In the genomic region with DNA sequence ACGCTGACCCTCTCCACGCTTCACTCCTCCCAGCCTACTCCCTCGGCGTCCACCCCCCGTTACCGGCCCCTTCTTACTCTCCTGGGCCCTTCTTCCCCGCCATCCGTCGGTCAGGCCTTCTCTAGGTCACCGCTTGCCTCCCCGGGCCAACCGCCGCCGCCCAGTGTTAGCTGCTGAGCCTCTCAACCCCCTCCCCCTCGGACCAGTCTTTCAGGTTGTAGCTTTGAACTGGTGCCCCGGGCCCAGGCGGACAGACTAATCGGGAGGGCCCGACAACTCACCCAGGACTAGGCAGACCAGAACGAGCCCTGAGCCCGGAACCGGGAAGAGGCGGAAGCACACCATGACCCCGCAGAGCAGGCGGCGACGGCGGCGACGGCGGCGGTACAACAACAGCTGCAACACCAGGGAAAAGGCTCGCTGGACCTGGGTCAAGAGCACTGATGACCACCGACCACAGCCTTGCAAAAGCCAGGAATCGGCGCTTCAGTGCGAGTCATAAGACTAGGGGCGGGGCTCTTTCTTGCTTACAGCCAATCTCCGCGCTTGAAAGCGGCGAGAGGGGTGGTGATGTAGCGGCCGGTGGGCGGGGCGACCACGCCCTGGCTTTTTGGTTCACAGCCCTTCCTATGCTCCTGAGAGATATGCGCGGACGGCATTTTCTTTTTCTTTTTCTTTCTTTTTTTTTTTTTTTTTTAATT, we compare ENCODE assay signal across 8 cellular contexts. TPM values are rescaled to one million over a fixed set of nuclear protein-coding genes. Genes with fewer than 3 reads are reported as not detected.
A peak's percentile ranks its signal among the peaks of the same experiment; 100 is the strongest.
DNase-seq lines count a peak whose midpoint lies in the region; ATAC-seq, FAIRE-seq and TF ChIP-seq lines count a peak whose summit lies in the region.

A gene (minus strand): TSS at position 472 of the 701 bp plus-strand sequence. CDS start 127 bp downstream, at position 345.

- H3K27ac ChIP-seq in parathyroid adenoma (peak within 1 kb of the TSS; percentile 87), tibial artery (peak within 1 kb of the TSS; percentile 85 to 92)

- TF ChIP-seq POLR2A in GM12892 (IDR thresholded peaks at IDR 0.05; ENCODE audit: low read depth, low read length) = no peak; the same call in 1 of the 2 replicates

- peak within 1 kb of the TSS; percentile 97 for H3K4me3 Mint-ChIP-seq in activated naive CD8-positive, alpha-beta T cell treated with anti-CD3 and anti-CD28 coated beads, Interleukin-2, amount 50 U/mL, for 24 hours

- FAIRE-seq in GM12892 (lab: Jason Lieb, UNC) = peak; percentile 75

- peaks cover 4% of the 10 kb centered on the region for H3K36me3 Mint-ChIP-seq in activated naive CD8-positive, alpha-beta T cell treated with anti-CD3 and anti-CD28 coated beads, Interleukin-2, amount 50 U/mL, for 24 hours (ENCODE audit: low read depth)

- ATAC-seq in HG02840 (IDR thresholded peaks at IDR 0.05; ENCODE audit: low FRiP score, unreplicated experiment) = peak; percentile 95
- ATAC-seq in activated naive CD8-positive, alpha-beta T cell treated with anti-CD3 and anti-CD28 coated beads, Interleukin-2, amount 50 U/mL, for 24 hours = peak; percentile 98
- peak; percentile 98 for ATAC-seq in Right ventricle myocardium superior (ENCODE audit: poor library complexity)

- H3K4me2 ChIP-seq in parathyroid adenoma (ENCODE audit: low read length) = peak within 1 kb of the TSS; percentile 73

- H3K27me3 Mint-ChIP-seq in activated naive CD8-positive, alpha-beta T cell treated with anti-CD3 and anti-CD28 coated beads, Interleukin-2, amount 50 U/mL, for 24 hours = no peaks in the 10 kb centered on the region

- peak within 1 kb of the TSS; percentile 92 for H3K27ac Mint-ChIP-seq in activated naive CD8-positive, alpha-beta T cell treated with anti-CD3 and anti-CD28 coated beads, Interleukin-2, amount 50 U/mL, for 24 hours

- H3K9me3 Mint-ChIP-seq in activated naive CD8-positive, alpha-beta T cell treated with anti-CD3 and anti-CD28 coated beads, Interleukin-2, amount 50 U/mL, for 24 hours = no peaks in the 10 kb centered on the region

- H3K9ac ChIP-seq in parathyroid adenoma = no peak within 1 kb of the TSS

- intact Hi-C loops in Right ventricle myocardium superior (cut with DNase I) = no loop called here
- intact Hi-C loops in tibial artery (cut with DNase I; ENCODE audit: low total_unique reads) = loop anchor here (5.0 to 10.0 kb wide), 2 partner anchors 214 to 677 kb away; a partner anchor contains a TSS

- H3K4me1 ChIP-seq in parathyroid adenoma = no peaks in the 10 kb centered on the region
- peaks cover 0 to 20% (median 3%) of the 10 kb centered on the region in 4 donors for H3K4me1 ChIP-seq in tibial artery

- H3K79me2 ChIP-seq in parathyroid adenoma = peaks cover 12% of the 10 kb centered on the region

- DNase-seq in GM12892 (ENCODE audit: insufficient read length) (peak; percentile 61), NCI-H1436 (lab: John Stamatoyannopoulos, UW) (peak; percentile 82), SW480 (ENCODE audit: low spot score) (peak; percentile 88), Right ventricle myocardium superior (peak; percentile 92), tibial artery (peak; percentile 89 to 94)
- DNase-seq in activated naive CD8-positive, alpha-beta T cell treated with anti-CD3 and anti-CD28 coated beads, Interleukin-2, amount 50 U/mL, for 24 hours = peak; percentile 79

- H3K4me3 ChIP-seq in parathyroid adenoma (ENCODE audit: low read depth, low read length) (peak within 1 kb of the TSS; percentile 78), tibial artery (peak within 1 kb of the TSS; percentile 63 to 73)

- H3K27me3 ChIP-seq in parathyroid adenoma (ENCODE audit: control insufficient read depth, insufficient read depth, low read length) (no peaks in the 10 kb centered on the region), tibial artery (no peaks in the 10 kb centered on the region)

- no peak for TF ChIP-seq CTCF in parathyroid adenoma (IDR thresholded peaks at IDR 0.05)
- no peak for TF ChIP-seq CTCF in tibial artery (IDR thresholded peaks at IDR 0.05)

- peak within 1 kb of the TSS; percentile 77 for H2AFZ ChIP-seq in parathyroid adenoma

- H3K4me1 Mint-ChIP-seq in activated naive CD8-positive, alpha-beta T cell treated with anti-CD3 and anti-CD28 coated beads, Interleukin-2, amount 50 U/mL, for 24 hours = peaks cover 29% of the 10 kb centered on the region

- H3K9me3 ChIP-seq in parathyroid adenoma (ENCODE audit: control insufficient read depth, low read length) = no peaks in the 10 kb centered on the region
- H3K9me3 ChIP-seq in tibial artery = no peaks in the 10 kb centered on the region

- no peaks in the 10 kb centered on the region for H3K36me3 ChIP-seq in parathyroid adenoma (ENCODE audit: control insufficient read depth, insufficient read depth, low read length)
- H3K36me3 ChIP-seq in tibial artery = no peaks in the 10 kb centered on the region

RNA-seq across cellular contexts. Expression of the gene that starts here (rescaled TPM):
- 30.1 TPM for polyA plus RNA-seq in GM12892 (2012; ENCODE audit: missing spikeins)
- 49.2 TPM for total RNA-seq in Right ventricle myocardium superior

Comparison
In these comparisons a context has a peak if more than half of its experiments do, and no peak if none do; other contexts are left out.
1. Peak in every context shown above with its lines: DNase-seq, ATAC-seq, H3K4me3 ChIP-seq and H3K27ac ChIP-seq.